In the genomic region with DNA sequence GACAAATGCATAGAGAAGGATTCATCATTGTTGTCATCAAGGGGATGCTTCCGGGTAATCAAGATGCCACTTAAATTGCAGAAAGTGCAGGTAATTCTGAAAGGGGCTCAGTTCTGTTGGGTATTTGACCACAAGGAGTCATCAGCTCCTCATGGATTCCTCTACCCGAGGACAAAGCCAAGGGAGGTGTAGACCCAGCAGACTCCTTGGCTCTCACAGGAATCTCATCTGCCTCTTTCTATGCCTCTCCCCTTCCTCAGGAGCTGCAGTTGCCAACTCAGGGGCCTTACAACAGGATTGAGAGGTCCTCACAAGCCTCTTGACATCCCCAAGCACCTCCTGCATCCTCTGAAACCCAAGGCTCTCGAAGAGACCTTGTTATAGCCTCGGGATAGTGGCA, we compare ENCODE assay signal across 23 cellular contexts. TPM values are rescaled to one million over a fixed set of nuclear protein-coding genes. Genes with fewer than 3 reads are reported as not detected.
A peak's percentile ranks its signal among the peaks of the same experiment; 100 is the strongest.
DNase-seq lines count a peak whose midpoint lies in the region; ATAC-seq, FAIRE-seq and TF ChIP-seq lines count a peak whose summit lies in the region.
"Had no signal": no experiment of that assay in that cellular context is flagged by ENCODE, and none has a peak within 500 bp of the region (broad histone marks: within the 10 kb centered on the region; RNA-seq: fewer than 3 reads in every experiment).

No MANE protein-coding gene starts in this region.

- H3K14ac ChIP-seq in H1 (ENCODE audit: insufficient read length) = no peak overlapping the region

- intact Hi-C loops in Calu3 (cut with micrococcal nuclease; ENCODE audit: unreplicated experiment) = no loop called here

- no peak for TF ChIP-seq CTCF in Calu3 (IDR thresholded peaks at IDR 0.05; ENCODE audit: unreplicated experiment)
- TF ChIP-seq CTCF in H1 (IDR thresholded peaks at IDR 0.05; ENCODE audit: control extremely low read depth in 1 of 3, insufficient read depth in 1 of 3, low read depth in 1 of 3, low read length in 3 of 3) = peak in 2 of 3 experiments; percentile 37 to 40; a peak in 3 of 4 replicates
- no peak for TF ChIP-seq CTCF in lung (IDR thresholded peaks at IDR 0.05; ENCODE audit: control extremely low read depth, extremely low read depth)

- H3K27me3 Mint-ChIP-seq in Calu3 (ENCODE audit: unreplicated experiment) = no peaks in the 10 kb centered on the region

- peak overlapping the region; percentile 66 for H3K27ac Mint-ChIP-seq in Calu3 (ENCODE audit: unreplicated experiment)
- H3K27ac Mint-ChIP-seq: activated naive CD4-positive, alpha-beta T cell treated with anti-CD3 and anti-CD28 coated beads, Interleukin-2, amount 50 U/mL, for 24 hours; brain; CD8-positive, alpha-beta memory T cell had no signal

- no peak for TF ChIP-seq POLR2A in H1 (IDR thresholded peaks at IDR 0.05; ENCODE audit: control extremely low read depth in 1 of 2, low read depth in 2 of 2, low read length in 2 of 2)

- no peak overlapping the region for H3K4me3 ChIP-seq in H1 (ENCODE audit: extremely low read depth in 1 of 4, insufficient read depth in 2 of 4, low read depth in 3 of 4, low read length in 4 of 4)
- H3K4me3 ChIP-seq in lung = no peak overlapping the region
- H3K4me3 ChIP-seq: GM12878, uterus had no signal

- H4K5ac ChIP-seq in H1 (ENCODE audit: insufficient read length, low read depth, low read length) = no peak overlapping the region

- 97% methylated on average over 4 of the region's 4 CpGs; no CpG with 5 or more reads in 1 of the 2 experiments for WGBS in H1 (ENCODE audit: extremely low coverage in 1 of 2, insufficient coverage in 1 of 2, insufficient read length in 1 of 2, insufficient replicate concordance in 2 of 2, low coverage in 1 of 2, low lambda C conversion rate in 2 of 2, missing lambda C conversion rate in 1 of 2), 2 experiments
- 73 to 84% methylated on average over 4 of the region's 4 CpGs for WGBS in lung, 2 donors

- no peak overlapping the region for H2BK5ac ChIP-seq in H1 (ENCODE audit: low read depth, low read length)

- no peak overlapping the region for H3K23ac ChIP-seq in H1 (ENCODE audit: insufficient read length)

- H3K27ac ChIP-seq in H1 (ENCODE audit: low read depth, low read length) (no peak overlapping the region), lung (ENCODE audit: low read depth in 1 of 2, low read length in 1 of 2) (no peak overlapping the region)

- CTCF ChIA-PET in Calu3 (lab: Charles Lee) = interaction anchor here (1.0 kb wide), 2 partner anchors 54 to 114 kb away, joined by 3 to 5 read pairs; no protein-coding TSS in a partner anchor
- CTCF ChIA-PET in H1 (lab: Charles Lee; ENCODE audit: partially characterized antibody) = interaction anchor here (0.6 to 1.7 kb wide), 8 partner anchors 10 to 999 kb away, joined by 3 to 9 read pairs (median 4); no protein-coding TSS in a partner anchor

- H3K4me1 ChIP-seq in H1 (replicated peaks in 1 of 4; ENCODE audit: control insufficient read depth in 3 of 4, insufficient read depth in 4 of 4, low read length in 3 of 4) (peaks cover 0 to 3% (median 0%) of the 10 kb centered on the region in 4 experiments; a peak in 1 of 7 replicates), lung (ENCODE audit: control insufficient read depth in 2 of 2, insufficient read depth in 2 of 2, low read length in 2 of 2) (peaks cover 2 to 3% of the 10 kb centered on the region in 2 donors)

- no peaks in the 10 kb centered on the region for H4K20me1 ChIP-seq in H1 (replicated peaks in 1 of 2; ENCODE audit: control insufficient read depth in 1 of 2, insufficient read depth in 2 of 2, low read length in 2 of 2)

- H3K79me1 ChIP-seq in H1 (ENCODE audit: low read depth, low read length) = no peaks in the 10 kb centered on the region

- no peak overlapping the region for H2AFZ ChIP-seq in H1 (ENCODE audit: low read length)

- H4K91ac ChIP-seq in H1 (replicated peaks; ENCODE audit: insufficient read length, low read length) = no peak overlapping the region

- BruUV-seq in Calu3 (replicated peaks; lab: Mats Ljungman, UMichigan) = no TSS peak

- H3K56ac ChIP-seq in H1 (replicated peaks; ENCODE audit: insufficient read length, low read depth, low read length) = no peak overlapping the region

- no peak overlapping the region for H2AK5ac ChIP-seq in H1 (ENCODE audit: low read depth, low read length)

- no peak overlapping the region for H3K4me2 ChIP-seq in H1 (ENCODE audit: insufficient read depth in 1 of 2, low read depth in 2 of 2, low read length in 2 of 2)

- POLR2A ChIA-PET in H1 (lab: Charles Lee; ENCODE audit: partially characterized antibody) = interaction anchor here (0.7 kb wide), 1 partner anchor 44 kb away, joined by 3 read pairs; the partner anchor contains the start of gene ITGB6

- peaks cover 34% of the 10 kb centered on the region for H3K36me3 Mint-ChIP-seq in Calu3 (ENCODE audit: insufficient read depth, unreplicated experiment)
- H3K36me3 Mint-ChIP-seq: activated naive CD4-positive, alpha-beta T cell treated with anti-CD3 and anti-CD28 coated beads, Interleukin-2, amount 50 U/mL, for 24 hours; brain; CD8-positive, alpha-beta memory T cell had no signal

- peaks cover 34% of the 10 kb centered on the region for H3K4me1 Mint-ChIP-seq in Calu3 (ENCODE audit: low read depth, unreplicated experiment)
- H3K4me1 Mint-ChIP-seq: activated naive CD4-positive, alpha-beta T cell treated with anti-CD3 and anti-CD28 coated beads, Interleukin-2, amount 50 U/mL, for 24 hours; CD8-positive, alpha-beta memory T cell had no signal

- no peak overlapping the region for H2BK120ac ChIP-seq in H1 (replicated peaks; ENCODE audit: low read depth, low read length)

- H2BK15ac ChIP-seq in H1 (ENCODE audit: low read length) = no peak overlapping the region

- no peaks in the 10 kb centered on the region for H3K27me3 ChIP-seq in H1 (replicated peaks in 1 of 4; ENCODE audit: control insufficient read depth in 3 of 4, extremely low read depth in 1 of 4, insufficient read depth in 3 of 4, low read length in 3 of 4)
- no peaks in the 10 kb centered on the region for H3K27me3 ChIP-seq in lung (ENCODE audit: control insufficient read depth, insufficient read depth)
- H3K27me3 ChIP-seq: uterus had no signal

- no peak for FAIRE-seq in H1 (lab: Jason Lieb, UNC)
- FAIRE-seq: GM12878 had no signal

- H2BK20ac ChIP-seq in H1 (ENCODE audit: low read length) = no peak overlapping the region

- peak; percentile 65 to 73 for TF ChIP-seq RAD21 in H1 (IDR thresholded peaks at IDR 0.05 in 1 of 2, conservative IDR thresholded peaks at IDR 0.05 in 1 of 2; ENCODE audit: low read depth in 2 of 2, low read length in 2 of 2)

- no peaks in the 10 kb centered on the region for H3K9me3 Mint-ChIP-seq in Calu3 (ENCODE audit: low read depth, unreplicated experiment)
- H3K9me3 Mint-ChIP-seq: activated naive CD4-positive, alpha-beta T cell treated with anti-CD3 and anti-CD28 coated beads, Interleukin-2, amount 50 U/mL, for 24 hours; CD8-positive, alpha-beta memory T cell had no signal

- no peak overlapping the region for H2BK12ac ChIP-seq in H1 (ENCODE audit: low read depth, low read length)

- no peak overlapping the region for H3K4me3 Mint-ChIP-seq in Calu3 (ENCODE audit: low read depth, unreplicated experiment)
- H3K4me3 Mint-ChIP-seq: activated naive CD4-positive, alpha-beta T cell treated with anti-CD3 and anti-CD28 coated beads, Interleukin-2, amount 50 U/mL, for 24 hours; brain; CD8-positive, alpha-beta memory T cell had no signal

- no peak for TF ChIP-seq EP300 in H1 (IDR thresholded peaks at IDR 0.05; ENCODE audit: borderline replicate concordance in 1 of 2, low read depth in 2 of 2, low read length in 2 of 2)

- ATAC-seq in lung (ENCODE audit: insufficient read depth, low FRiP score) = peak; percentile 38
- no peak for ATAC-seq in left lobe of liver
- ATAC-seq in HG02642 (IDR thresholded peaks at IDR 0.05; ENCODE audit: poor library complexity, unreplicated experiment) = no peak
- ATAC-seq: GM12878; left ventricle myocardium superior; stimulated activated naive CD8-positive, alpha-beta T cell treated with anti-CD3 and anti-CD28 coated beads, Interleukin-15, Interleukin-2, amounts not matched to agents 100 U/mL and 50 U/mL, for 24 hours had no signal

- no peaks in the 10 kb centered on the region for H3K79me2 ChIP-seq in H1 (ENCODE audit: control insufficient read depth in 1 of 2, insufficient read depth in 2 of 2, low read length in 2 of 2)

- no peak overlapping the region for H4K8ac ChIP-seq in H1 (ENCODE audit: extremely low read depth, insufficient read depth, low read length)

- DNase-seq in Calu3 (no peak), M059J (ENCODE audit: low read depth) (peak; percentile 55), H1 (ENCODE audit: low read depth in 1 of 2, low spot score in 2 of 2) (no peak), lung (ENCODE audit: low spot score) (peak; percentile 41), NOMO-1 (lab: John Stamatoyannopoulos, UW; ENCODE audit: unreplicated experiment in 2 of 2) (no peak), left lobe of liver (ENCODE audit: low spot score) (no peak)
- DNase-seq in stimulated activated naive CD4-positive, alpha-beta T cell treated with Interleukin-2 at 50 U/mL for 16 hours (lab: John Stamatoyannopoulos, UW) = no peak
- DNase-seq: activated CD4-positive, alpha-beta T cell treated with anti-CD3 and anti-CD28 coated beads, Interleukin-2, amount 50 U/mL, for 1 hour; activated T-cell treated with anti-CD3 and anti-CD28 coated beads, Interleukin-2, amount 50 U/mL, for 1 hour; CD8-positive, alpha-beta memory T cell; effector CD4-positive, alpha-beta T cell; left ventricle myocardium superior; MM.1S; NCI-H2029; NCI-H524; posterior cingulate gyrus; stimulated activated naive CD8-positive, alpha-beta T cell treated with anti-CD3 and anti-CD28 coated beads, Interleukin-15, Interleukin-2, amounts not matched to agents 100 U/mL and 50 U/mL, for 24 hours; uterus had no signal

- H3K18ac ChIP-seq in H1 (ENCODE audit: extremely low read depth, low read length) = no peak overlapping the region

- H3K9ac ChIP-seq in H1 (replicated peaks in 1 of 4; ENCODE audit: extremely low read depth in 1 of 4, low read depth in 3 of 4, low read length in 3 of 4) = no peak overlapping the region

- H3K36me3 ChIP-seq in H1 (ENCODE audit: control insufficient read depth in 2 of 4, insufficient read depth in 4 of 4, low read length in 3 of 4) (no peaks in the 10 kb centered on the region), lung (ENCODE audit: control insufficient read depth in 2 of 2, insufficient read depth in 2 of 2, low read length in 2 of 2) (peaks cover 0 to 2% of the 10 kb centered on the region in 2 donors)
- H3K36me3 ChIP-seq: uterus had no signal

- H3K9me3 ChIP-seq in H1 (ENCODE audit: insufficient read depth in 2 of 2, low read depth in 1 of 2, low read length in 1 of 2) (no peaks in the 10 kb centered on the region; a peak in 1 of 4 replicates), lung (ENCODE audit: control insufficient read depth in 2 of 2, insufficient read depth in 1 of 2, low read length in 1 of 2) (no peaks in the 10 kb centered on the region)
- H3K9me3 ChIP-seq: uterus had no signal

- H3K4ac ChIP-seq in H1 (replicated peaks; ENCODE audit: insufficient read length, low read depth, low read length) = no peak overlapping the region

- H3K23me2 ChIP-seq in H1 (ENCODE audit: low read depth, low read length) = no peaks in the 10 kb centered on the region

RNA-seq across cellular contexts. Expression of gene ITGB6, which starts 44.0 kb away (rescaled TPM):
- 50.0 and 84.8 TPM in 2 replicates for total RNA-seq in Calu3 (2022)
- 0.49 and 1.6 TPM in 2 replicates for total RNA-seq in M059J (2014; rRNA removed; shearing (Covaris generic))
- not detected in 2 replicates for total RNA-seq in H1 (2021; fragmentation: NEBNext Ultra II Directional; extraction: Animal tissue kit (Norgen Biotek cat#: 25700))
- polyA plus RNA-seq in H1 (2011; rRNA removed) = not detected in 2 replicates
- not detected for polyA plus RNA-seq in H1 (2011; cell fraction: cytosol; rRNA removed)
- polyA plus RNA-seq in H1 (2011; cell fraction: nucleus; rRNA removed) = not detected
- not detected in 4 replicates for polyA plus RNA-seq in H1 (2012, experiment 1 of 2)
- not detected for polyA plus RNA-seq in H1 (2012, experiment 2 of 2)
- not detected for polyA plus RNA-seq in H1 (2013, experiment 1 of 2)
- polyA plus RNA-seq in H1 (2013, experiment 2 of 2) = not detected
- polyA minus RNA-seq in H1 (2011; rRNA and poly(A)+ RNA removed) = not detected in 2 replicates
- polyA minus RNA-seq in H1 (2011; cell fraction: cytosol; rRNA and poly(A)+ RNA removed) = not detected
- not detected for polyA minus RNA-seq in H1 (2011; cell fraction: nucleus; rRNA and poly(A)+ RNA removed)
- 100 to 1,000 TPM in 1 of 2 donors, 10 to 100 TPM in 1; 46.3 to 141 TPM for total RNA-seq in lung
- 10 to 100 TPM; 35.1 to 37.4 TPM for polyA plus RNA-seq in lung
- 0.18 TPM for total RNA-seq in left lobe of liver
- total RNA-seq: CD8-positive, alpha-beta memory T cell; GM12878 had no signal
- polyA plus RNA-seq: AG04450; CD8-positive, alpha-beta memory T cell had no signal

Comparison
In these comparisons a context has a peak if more than half of its experiments do, and no peak if none do; other contexts are left out.
1. DNase-seq: peak in M059J (single experiment) and lung (single experiment); none in Calu3 (single experiment), H1 (0 of 2), NOMO-1 (0 of 2), stimulated activated naive CD4-positive, alpha-beta T cell treated with Interleukin-2 at 50 U/mL for 16 hours (single experiment) and left lobe of liver (single experiment).
2. CTCF ChIP-seq: peak in H1 (2 of 3); none in Calu3 (single experiment) and lung (single experiment).
3. RNA of gene ITGB6, which starts 44.0 kb away (total RNA-seq): 46.3 to 141 TPM in lung and 50.0 to 84.8 TPM in Calu3; 0.49 to 1.6 TPM in M059J, 0.18 TPM in left lobe of liver (single experiment) and not detected in H1; every median in the first group is over 10 times any median in the second.